20 cellular contexts compared by ENCODE assay signal in genomic region chr3:152104847-152105415, GRCh38.
DNase-seq lines count a peak whose midpoint lies in the region; ATAC-seq lines count a peak whose summit lies in the region.
"Had no signal": no experiment of that assay in that cellular context is flagged by ENCODE, and none has a peak within 500 bp of the region (broad histone marks: within the 10 kb centered on the region; RNA-seq: fewer than 3 reads in every experiment).

No MANE protein-coding gene starts in this region.

- WGBS in right cardiac atrium: 81% methylated on average over 3 of the region's 3 CpGs

- H3K27me3 ChIP-seq in right cardiac atrium (ENCODE audit: control insufficient read depth, insufficient read depth): no peaks in the 10 kb centered on the region
- H3K27me3 ChIP-seq: body of pancreas, heart right ventricle had no signal

- intact Hi-C loops in Right ventricle myocardium superior (cut with DNase I): no loop called here
- intact Hi-C loops in right cardiac atrium (cut with DNase I): no loop called here

- no peak overlapping the region for H3K4me3 ChIP-seq in right cardiac atrium (ENCODE audit: low read length)
- H3K4me3 ChIP-seq: body of pancreas, heart right ventricle, SK-N-MC had no signal

- ATAC-seq in Right ventricle myocardium superior (ENCODE audit: poor library complexity) (peak; percentile 57), right cardiac atrium (no peak), HG03571 (IDR thresholded peaks at IDR 0.05; ENCODE audit: unreplicated experiment) (no peak)
- ATAC-seq: activated naive CD8-positive, alpha-beta T cell treated with anti-CD3 and anti-CD28 coated beads, Interleukin-2, amount 50 U/mL, for 24 hours; activated T-helper 17 cell treated with anti-CD3 and anti-CD28 coated beads, Interleukin-2, amount 50 U/mL, for 72 hours; body of pancreas; heart right ventricle had no signal

- no peak overlapping the region for H3K27ac ChIP-seq in right cardiac atrium (ENCODE audit: low read length)
- H3K27ac ChIP-seq: body of pancreas, heart right ventricle, SK-N-MC had no signal

- H3K9me3 ChIP-seq in right cardiac atrium (ENCODE audit: control insufficient read depth, low read length): no peaks in the 10 kb centered on the region
- H3K9me3 ChIP-seq: BE2C, body of pancreas, heart right ventricle had no signal

- H3K4me1 ChIP-seq in right cardiac atrium (ENCODE audit: control insufficient read depth, insufficient read depth, low read length): no peaks in the 10 kb centered on the region
- H3K4me1 ChIP-seq: BE2C, body of pancreas had no signal

- DNase-seq in Right ventricle myocardium superior (no peak), right cardiac atrium (no peak), SIG-M5 (lab: John Stamatoyannopoulos, UW) (peak; percentile 38), globus pallidus (ENCODE audit: low spot score) (peak; percentile 33)
- DNase-seq in activated CD4-positive, CD25-positive, alpha-beta regulatory T cell (lab: John Stamatoyannopoulos, UW): no peak
- no peak for DNase-seq in stimulated activated CD4-positive, alpha-beta T cell treated with anti-CD3 and anti-CD28 coated beads, Interleukin-12 subunit alpha, Interleukin-12 subunit beta, amount 100 ng/mL, for 4 hours
- DNase-seq in activated naive CD4-positive, alpha-beta T cell (lab: John Stamatoyannopoulos, UW): no peak
- DNase-seq: 8988T; activated CD4-positive, alpha-beta T cell treated with anti-CD3 and anti-CD28 coated beads for 4 hours; activated naive CD8-positive, alpha-beta T cell treated with anti-CD3 and anti-CD28 coated beads, Interleukin-2, amount 50 U/mL, for 24 hours; BE2C; body of pancreas; EL; heart right ventricle; HFFc6; NCI-H187 treated with DMSO at 0.1 percent for 48 hours; NCI-H774 had no signal

Comparison
In these comparisons a context has a peak if more than half of its experiments do, and no peak if none do; other contexts are left out.
1. DNase-seq: peak in SIG-M5 (single experiment) and globus pallidus (single experiment); none in Right ventricle myocardium superior (single experiment), right cardiac atrium (0 of 3), activated CD4-positive, CD25-positive, alpha-beta regulatory T cell (0 of 4), stimulated activated CD4-positive, alpha-beta T cell treated with anti-CD3 and anti-CD28 coated beads, Interleukin-12 subunit alpha, Interleukin-12 subunit beta, amount 100 ng/mL, for 4 hours (single experiment) and activated naive CD4-positive, alpha-beta T cell (0 of 4).